ENCODE assay signal across 1 cellular context in genomic region chr6:142146828-142147662, GRCh38.
TF ChIP-seq lines count a peak whose summit lies in the region.

Gene NMBR, minus strand, starts transcription at chr6:142147122. Its CDS starts 58,464 bp downstream, at chr6:142088658.
Gene VTA1, plus strand, starts transcription at chr6:142147263. Its CDS starts 25 bp downstream, at chr6:142147288.

TF ChIP-seq in HEK293, 187 proteins besides CTCF, POLR2A, EP300 and RAD21 (continued from another document and continues in another):
- TF ChIP-seq KLF7 (tag by site-specific recombination; IDR thresholded peaks at IDR 0.05; ENCODE audit: borderline replicate concordance) (peak; percentile 30; the same call in 1 of the 2 replicates), ZBTB44 (tag by site-specific recombination; IDR thresholded peaks at IDR 0.05) (peak; percentile 40; the same call in 1 of the 2 replicates), ZNF513 (tag by site-specific recombination; IDR thresholded peaks at IDR 0.05) (no peak), SCRT1 (tag by site-specific recombination; IDR thresholded peaks at IDR 0.05; ENCODE audit: borderline replicate concordance) (no peak), ZNF157 (tag by site-specific recombination; IDR thresholded peaks at IDR 0.05) (no peak), ZNF311 (tag by site-specific recombination; IDR thresholded peaks at IDR 0.05; ENCODE audit: borderline replicate concordance) (no peak), REST (tag by site-specific recombination; IDR thresholded peaks at IDR 0.05) (peak; percentile 54; the same call in 1 of the 2 replicates), ZSCAN4 (tag by site-specific recombination; IDR thresholded peaks at IDR 0.05) (no peak), ZBTB11 (tag by site-specific recombination; conservative IDR thresholded peaks at IDR 0.05; ENCODE audit: low read depth) (peak; percentile 96), ZNF768 (tag by site-specific recombination; IDR thresholded peaks at IDR 0.05) (no peak), ZNF354C (tag by site-specific recombination; IDR thresholded peaks at IDR 0.05; ENCODE audit: borderline replicate concordance, low read depth) (no peak), ZNF692 (tag by site-specific recombination; IDR thresholded peaks at IDR 0.05) (peak; percentile 83), PBX3 (CRISPR knock-in tag; IDR thresholded peaks at IDR 0.05) (peak; percentile 64; the same call in 1 of the 2 replicates), ZNF2 (tag by site-specific recombination; IDR thresholded peaks at IDR 0.05) (peak; percentile 96), ATF2 (tag by site-specific recombination; IDR thresholded peaks at IDR 0.05; ENCODE audit: low read depth) (no peak), ZNF133 (tag by site-specific recombination; IDR thresholded peaks at IDR 0.05) (no peak), ZNF843 (tag by site-specific recombination; IDR thresholded peaks at IDR 0.05) (peak; percentile 59; the same call in 1 of the 2 replicates), ZNF660 (tag by site-specific recombination; IDR thresholded peaks at IDR 0.05) (peak; percentile 98), SP2 (tag by site-specific recombination; IDR thresholded peaks at IDR 0.05) (peak; percentile 87), YY1 (tag by site-specific recombination; IDR thresholded peaks at IDR 0.05) (peak; percentile 88), ZNF571 (tag by site-specific recombination; IDR thresholded peaks at IDR 0.05) (no peak), MEIS1 (CRISPR knock-in tag; IDR thresholded peaks at IDR 0.05; ENCODE audit: borderline replicate concordance) (no peak), HIC1 (tag by site-specific recombination; IDR thresholded peaks at IDR 0.05) (peak; percentile 76), ZNF214 (tag by site-specific recombination; IDR thresholded peaks at IDR 0.05; ENCODE audit: borderline replicate concordance) (no peak), ZNF548 (tag by site-specific recombination; IDR thresholded peaks at IDR 0.05) (no peak), ZNF274 (IDR thresholded peaks at IDR 0.05; ENCODE audit: low read length) (no peak), ZNF274 (tag by site-specific recombination; IDR thresholded peaks at IDR 0.05; ENCODE audit: borderline replicate concordance) (no peak), ZSCAN16 (tag by site-specific recombination; IDR thresholded peaks at IDR 0.05) (no peak), ZNF704 (tag by site-specific recombination; IDR thresholded peaks at IDR 0.05) (no peak), REPIN1 (tag by site-specific recombination; IDR thresholded peaks at IDR 0.05; ENCODE audit: low read depth) (no peak; the same call in 1 of the 2 replicates), ZNF629 (tag by site-specific recombination; IDR thresholded peaks at IDR 0.05) (peak; percentile 95), IKZF3 (tag by site-specific recombination; IDR thresholded peaks at IDR 0.05) (no peak), SALL2 (tag by site-specific recombination; IDR thresholded peaks at IDR 0.05; ENCODE audit: borderline replicate concordance) (no peak), ZNF677 (tag by site-specific recombination; IDR thresholded peaks at IDR 0.05) (no peak), ZNF114 (tag by site-specific recombination; IDR thresholded peaks at IDR 0.05) (no peak), ZNF404 (tag by site-specific recombination; IDR thresholded peaks at IDR 0.05) (no peak), ZNF248 (tag by site-specific recombination; IDR thresholded peaks at IDR 0.05) (no peak)
